ENCODE assay signal across 1 cellular context in the genomic region with DNA sequence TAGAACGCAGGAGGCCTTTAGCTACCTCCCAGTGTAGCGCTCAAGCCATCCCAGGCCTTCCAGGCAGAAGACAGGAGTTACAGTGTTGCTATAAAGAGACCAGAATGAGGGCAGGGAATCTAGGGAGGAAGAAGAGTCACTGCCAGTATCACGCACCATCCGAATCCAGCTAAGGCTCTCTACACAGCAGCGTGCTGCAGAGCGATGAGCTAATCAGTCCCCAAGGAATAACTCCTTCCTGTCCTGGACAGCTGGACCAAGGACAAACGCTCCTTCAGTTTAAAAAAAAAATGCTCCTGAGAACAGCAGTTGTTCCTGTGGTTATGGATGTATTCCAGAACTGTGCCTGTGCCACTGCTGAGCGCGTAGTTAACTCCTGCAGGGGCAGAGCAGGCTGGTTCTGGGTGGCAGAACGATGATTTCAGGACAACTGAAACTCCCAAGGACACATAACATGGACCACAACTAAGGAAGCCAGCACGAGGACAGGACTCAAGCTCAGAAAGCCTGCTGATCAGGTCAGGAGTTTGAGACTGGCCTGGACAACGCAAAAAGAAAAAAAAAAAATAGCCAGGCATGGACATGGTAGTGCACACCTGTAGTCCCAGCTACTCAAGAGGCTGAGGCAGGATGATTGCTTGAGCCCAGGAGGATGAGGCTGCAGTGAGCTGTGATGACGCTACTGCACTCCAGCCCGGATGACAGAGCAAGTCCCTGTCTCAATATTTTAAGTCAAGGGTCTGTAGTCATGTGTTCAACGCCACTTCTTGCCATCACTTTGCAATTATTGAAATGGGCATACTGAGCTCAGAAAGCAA.
TF ChIP-seq lines count a peak whose summit lies in the region.

No MANE protein-coding gene starts in this region.

TF ChIP-seq in HepG2, 621 proteins besides CTCF, POLR2A, EP300 and RAD21:
- TF ChIP-seq KMT2A (CRISPR knock-in tag; IDR thresholded peaks at IDR 0.05) (no peak), TBX3 (IDR thresholded peaks at IDR 0.05; ENCODE audit: borderline replicate concordance) (no peak), ZNF264 (CRISPR knock-in tag; IDR thresholded peaks at IDR 0.05) (no peak), HOMEZ (CRISPR knock-in tag; IDR thresholded peaks at IDR 0.05; ENCODE audit: low read depth) (no peak), ARNTL (CRISPR knock-in tag; IDR thresholded peaks at IDR 0.05) (no peak)
